ENCODE assay signal across 9 cellular contexts in the genomic region with DNA sequence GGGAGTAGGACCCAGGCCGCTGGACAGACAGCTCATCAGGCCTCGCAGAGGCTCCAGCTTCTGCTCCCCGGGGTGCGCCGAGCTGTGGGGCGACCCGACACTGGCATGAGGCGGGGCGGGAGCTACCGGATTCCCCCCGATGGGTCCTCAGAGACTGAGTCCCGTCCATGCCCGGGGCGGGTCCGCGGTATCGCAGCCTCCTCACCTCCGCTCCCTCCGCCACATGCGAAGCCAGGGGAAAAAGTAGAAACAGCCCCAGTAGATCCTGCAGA. TPM values are rescaled to one million over a fixed set of nuclear protein-coding genes. Genes with fewer than 3 reads are reported as not detected.
DNase-seq lines count a peak whose midpoint lies in the region; ATAC-seq and TF ChIP-seq lines count a peak whose summit lies in the region.
"Had no signal": no experiment of that assay in that cellular context is flagged by ENCODE, and none has a peak within 500 bp of the region (broad histone marks: within the 10 kb centered on the region; RNA-seq: fewer than 3 reads in every experiment).

No MANE protein-coding gene starts in this region.

- peaks cover 7% of the 10 kb centered on the region for H3K27me3 Mint-ChIP-seq in glutamatergic neuron (ENCODE audit: unreplicated experiment)
- no peaks in the 10 kb centered on the region for H3K27me3 Mint-ChIP-seq in stimulated activated naive CD8-positive, alpha-beta T cell treated with anti-CD3 and anti-CD28 coated beads, Interleukin-15, amount 100 ng/mL, for 72 hours

- peaks cover 10% of the 10 kb centered on the region for H3K9me3 Mint-ChIP-seq in glutamatergic neuron (ENCODE audit: unreplicated experiment)
- peaks cover 6 to 13% of the 10 kb centered on the region in 2 donors for H3K9me3 Mint-ChIP-seq in stimulated activated naive CD8-positive, alpha-beta T cell treated with anti-CD3 and anti-CD28 coated beads, Interleukin-15, amount 100 ng/mL, for 72 hours

- TF ChIP-seq CTCF in RWPE2 (IDR thresholded peaks at IDR 0.05; ENCODE audit: poor library complexity, severe bottlenecking) (no peak), glutamatergic neuron (IDR thresholded peaks at IDR 0.05; ENCODE audit: partially characterized antibody, unreplicated experiment) (no peak)

- H3K4me1 Mint-ChIP-seq in glutamatergic neuron (ENCODE audit: low read depth, unreplicated experiment) = peaks cover 4% of the 10 kb centered on the region
- H3K4me1 Mint-ChIP-seq in stimulated activated naive CD8-positive, alpha-beta T cell treated with anti-CD3 and anti-CD28 coated beads, Interleukin-15, amount 100 ng/mL, for 72 hours = peaks cover 48% of the 10 kb centered on the region

- H3K27ac Mint-ChIP-seq in glutamatergic neuron (ENCODE audit: unreplicated experiment) = no peak overlapping the region
- H3K27ac Mint-ChIP-seq in stimulated activated naive CD8-positive, alpha-beta T cell treated with anti-CD3 and anti-CD28 coated beads, Interleukin-15, amount 100 ng/mL, for 72 hours = no peak overlapping the region

- H3K4me3 Mint-ChIP-seq in glutamatergic neuron (ENCODE audit: unreplicated experiment) = peak overlapping the region; percentile 94
- H3K4me3 Mint-ChIP-seq in stimulated activated naive CD8-positive, alpha-beta T cell treated with anti-CD3 and anti-CD28 coated beads, Interleukin-15, amount 100 ng/mL, for 72 hours = peak overlapping the region; percentile 85 to 90

- H3K27ac ChIP-seq in ACC112 (ENCODE audit: low read depth, low read length) (no peak overlapping the region; the same call in 1 of the 2 replicates), RWPE2 (ENCODE audit: poor library complexity, severe bottlenecking) (peak overlapping the region; percentile 78)

- no peaks in the 10 kb centered on the region for H3K9me3 ChIP-seq in RWPE2 (ENCODE audit: severe bottlenecking)

- peak overlapping the region; percentile 95 for H3K4me3 ChIP-seq in ACC112 (ENCODE audit: low read depth, low read length)
- H3K4me3 ChIP-seq in RWPE2 (ENCODE audit: severe bottlenecking) = peak overlapping the region; percentile 73

- H2AFZ ChIP-seq in ACC112 (ENCODE audit: low read length, unreplicated experiment) = peak overlapping the region; percentile 63

- H3K27me3 ChIP-seq in ACC112 (ENCODE audit: insufficient read depth, low read length) (no peaks in the 10 kb centered on the region), RWPE2 (ENCODE audit: insufficient read depth, poor library complexity, severe bottlenecking) (no peaks in the 10 kb centered on the region)

- ATAC-seq in GM21515 (IDR thresholded peaks at IDR 0.05; ENCODE audit: unreplicated experiment) = peak; percentile 20
- no peak; the same call in 2 of the 3 replicates for ATAC-seq in RWPE2 (ENCODE audit: low read depth)
- ATAC-seq in stimulated activated naive CD8-positive, alpha-beta T cell treated with anti-CD3 and anti-CD28 coated beads, Interleukin-15, amount 100 ng/mL, for 72 hours = no peak
- no peak for ATAC-seq in GM19467 (IDR thresholded peaks at IDR 0.05; ENCODE audit: unreplicated experiment)

- H3K36me3 Mint-ChIP-seq in glutamatergic neuron (ENCODE audit: unreplicated experiment) = peaks cover 7% of the 10 kb centered on the region

- peaks cover 21% of the 10 kb centered on the region for H3K79me2 ChIP-seq in ACC112 (ENCODE audit: control insufficient read depth, insufficient read depth, low read length, unreplicated experiment)

- H3K4me1 ChIP-seq in ACC112 (ENCODE audit: control insufficient read depth, insufficient read depth, low read length, unreplicated experiment) (peaks cover 6% of the 10 kb centered on the region), RWPE2 (ENCODE audit: insufficient read depth, poor library complexity, severe bottlenecking) (peaks cover 10% of the 10 kb centered on the region)

- DNase-seq in RWPE2 (ENCODE audit: low spot score) = peak; percentile 67
- DNase-seq in glutamatergic neuron = no peak
- no peak for DNase-seq in stimulated activated naive CD8-positive, alpha-beta T cell treated with anti-CD3 and anti-CD28 coated beads, Interleukin-15, amount 100 ng/mL, for 72 hours
- no peak for DNase-seq in AG20443 (ENCODE audit: low spot score)
- no peak for DNase-seq in activated gamma-delta T cell (lab: John Stamatoyannopoulos, UW)

- H3K36me3 ChIP-seq in ACC112 (ENCODE audit: insufficient read depth, low read length) = peaks cover 20% of the 10 kb centered on the region
- no peaks in the 10 kb centered on the region for H3K36me3 ChIP-seq in RWPE2 (ENCODE audit: low read depth)

RNA-seq across cellular contexts. Expression of gene CCL27, which starts 2.6 kb away (rescaled TPM):
- 1.7 TPM for total RNA-seq in glutamatergic neuron (ENCODE audit: unreplicated experiment)
- total RNA-seq: lung microvascular endothelial cell had no signal

RNA-seq across cellular contexts. Expression of gene IL11RA, which starts 13.1 kb away (rescaled TPM):
- total RNA-seq in glutamatergic neuron (ENCODE audit: unreplicated experiment) = 28.8 TPM

RNA-seq across cellular contexts. Expression of gene GALT, which starts 18.6 kb away (rescaled TPM):
- 57.5 TPM for total RNA-seq in glutamatergic neuron (ENCODE audit: unreplicated experiment)

RNA-seq across cellular contexts. Expression of gene CCL19, which starts 26.0 kb away (rescaled TPM):
- not detected for total RNA-seq in glutamatergic neuron (ENCODE audit: unreplicated experiment)
- total RNA-seq: lung microvascular endothelial cell had no signal

RNA-seq across cellular contexts. Expression of gene SIGMAR1, which starts 27.5 kb away (rescaled TPM):
- 44.4 TPM for total RNA-seq in glutamatergic neuron (ENCODE audit: unreplicated experiment)
